In genomic region chr19:7041563-7041962, GRCh38 we compare ENCODE assay signal across 7 cellular contexts. TPM values are rescaled to one million over a fixed set of nuclear protein-coding genes. Genes with fewer than 3 reads are reported as not detected.
"Had no signal": no experiment of that assay in that cellular context is flagged by ENCODE, and none has a peak within 500 bp of the region (broad histone marks: within the 10 kb centered on the region; RNA-seq: fewer than 3 reads in every experiment).

No MANE protein-coding gene starts in this region.

RNA-seq across cellular contexts. Expression of gene MBD3L4, which starts 1.6 kb away (rescaled TPM):
- total RNA-seq: GM23248, GM23338, H1, H4, H7, H9, HFFc6 had no signal

RNA-seq across cellular contexts. Expression of gene MBD3L2, which starts 7.6 kb away (rescaled TPM):
- total RNA-seq: GM23248, GM23338, H1, H4, H7, H9, HFFc6 had no signal

RNA-seq across cellular contexts. Expression of gene MBD3L5, which starts 11.2 kb away (rescaled TPM):
- total RNA-seq: GM23248, GM23338, H1, H4, H7, H9, HFFc6 had no signal

RNA-seq across cellular contexts. Expression of gene MBD3L3, which starts 16.9 kb away (rescaled TPM):
- total RNA-seq: GM23248, GM23338, H1, H4, H7, H9, HFFc6 had no signal

RNA-seq across cellular contexts. Expression of gene MBD3L2B, which starts 20.3 kb away (rescaled TPM):
- total RNA-seq: GM23248, GM23338, H1, H4, H7, H9, HFFc6 had no signal
